In the genomic region with DNA sequence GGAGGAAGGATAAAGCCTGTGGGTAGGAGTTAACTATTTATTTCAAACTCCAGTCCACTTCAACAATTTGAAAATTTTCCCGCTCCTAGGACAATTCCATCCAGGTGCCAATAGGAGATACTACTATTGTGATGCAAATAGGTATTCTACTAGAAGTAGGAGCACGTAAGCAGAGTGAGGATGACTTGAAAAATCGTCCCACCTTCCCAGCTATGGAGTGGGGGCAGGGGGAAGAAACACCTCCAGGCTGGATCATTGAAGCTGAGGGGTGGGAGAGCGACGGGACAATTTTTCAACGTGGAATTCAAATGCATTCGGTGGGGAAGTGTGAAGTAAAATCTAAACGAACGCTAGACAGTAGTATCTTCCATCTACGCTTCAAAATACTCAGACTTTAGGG, we compare ENCODE assay signal across 8 cellular contexts. TPM values are rescaled to one million over a fixed set of nuclear protein-coding genes. Genes with fewer than 3 reads are reported as not detected.
A peak's percentile ranks its signal among the peaks of the same experiment; 100 is the strongest.
DNase-seq lines count a peak whose midpoint lies in the region; ATAC-seq and TF ChIP-seq lines count a peak whose summit lies in the region.
"Had no signal": no experiment of that assay in that cellular context is flagged by ENCODE, and none has a peak within 500 bp of the region (broad histone marks: within the 10 kb centered on the region; RNA-seq: fewer than 3 reads in every experiment).

No MANE protein-coding gene starts in this region.

- no peak for DNase-seq in HAP-1 (ENCODE audit: low spot score in 2 of 2)
- peak; percentile 28 for DNase-seq in iPS-NIHi7 (ENCODE audit: extremely low spot score)
- DNase-seq in NCI-H748 (lab: John Stamatoyannopoulos, UW; ENCODE audit: unreplicated experiment), result no peak
- no peak for DNase-seq in omental fat pad (ENCODE audit: low spot score)
- DNase-seq: activated CD4-positive, alpha-beta T cell treated with anti-CD3 and anti-CD28 coated beads, Interleukin-2, amount 50 U/mL, for 4 hours had no signal

- no peak overlapping the region for H3K27ac Mint-ChIP-seq in activated naive CD8-positive, alpha-beta T cell
- peak overlapping the region; percentile 70 for H3K27ac Mint-ChIP-seq in stimulated activated memory B cell treated with anti-CD40 and anti-IgM and Interleukin-4, amounts not matched to agents 10 μg/mL and 1 μg/mL and 100 μg/mL, for 72 hours

- H3K4me1 ChIP-seq in HAP-1, result peaks cover 4% of the 10 kb centered on the region

- in situ Hi-C loops in HAP-1 (cut with MboI; ENCODE audit: low sequenced_read_pairs), result no loop called here

- no peaks in the 10 kb centered on the region for H3K9me3 ChIP-seq in HAP-1

- H3K27me3 ChIP-seq in HAP-1 (ENCODE audit: low read depth), result no peaks in the 10 kb centered on the region

- peaks cover 23% of the 10 kb centered on the region for H3K27me3 Mint-ChIP-seq in activated naive CD8-positive, alpha-beta T cell
- H3K27me3 Mint-ChIP-seq in stimulated activated memory B cell treated with anti-CD40 and anti-IgM and Interleukin-4, amounts not matched to agents 10 μg/mL and 1 μg/mL and 100 μg/mL, for 72 hours, result no peaks in the 10 kb centered on the region

- no peaks in the 10 kb centered on the region for H3K36me3 Mint-ChIP-seq in activated naive CD8-positive, alpha-beta T cell
- H3K36me3 Mint-ChIP-seq in stimulated activated memory B cell treated with anti-CD40 and anti-IgM and Interleukin-4, amounts not matched to agents 10 μg/mL and 1 μg/mL and 100 μg/mL, for 72 hours, result no peaks in the 10 kb centered on the region

- H3K4me3 Mint-ChIP-seq in activated naive CD8-positive, alpha-beta T cell, result peak overlapping the region; percentile 80
- peak overlapping the region; percentile 91 for H3K4me3 Mint-ChIP-seq in stimulated activated memory B cell treated with anti-CD40 and anti-IgM and Interleukin-4, amounts not matched to agents 10 μg/mL and 1 μg/mL and 100 μg/mL, for 72 hours

- H3K4me1 Mint-ChIP-seq in activated naive CD8-positive, alpha-beta T cell (ENCODE audit: low read depth), result peaks cover 13% of the 10 kb centered on the region
- peaks cover 62% of the 10 kb centered on the region for H3K4me1 Mint-ChIP-seq in stimulated activated memory B cell treated with anti-CD40 and anti-IgM and Interleukin-4, amounts not matched to agents 10 μg/mL and 1 μg/mL and 100 μg/mL, for 72 hours

- H3K9me3 Mint-ChIP-seq in activated naive CD8-positive, alpha-beta T cell (ENCODE audit: low read depth), result no peaks in the 10 kb centered on the region
- no peaks in the 10 kb centered on the region for H3K9me3 Mint-ChIP-seq in stimulated activated memory B cell treated with anti-CD40 and anti-IgM and Interleukin-4, amounts not matched to agents 10 μg/mL and 1 μg/mL and 100 μg/mL, for 72 hours

- H3K36me3 ChIP-seq in HAP-1 (replicated peaks), result no peaks in the 10 kb centered on the region

- TF ChIP-seq CTCF in omental fat pad (IDR thresholded peaks at IDR 0.05), result no peak

- H3K4me3 ChIP-seq in HAP-1, result peak overlapping the region; percentile 65

- ATAC-seq in stimulated activated memory B cell treated with anti-CD40 and anti-IgM and Interleukin-4, amounts not matched to agents 10 μg/mL and 1 μg/mL and 100 μg/mL, for 72 hours, result no peak
- ATAC-seq in GM18511 (IDR thresholded peaks at IDR 0.05; ENCODE audit: unreplicated experiment) (no peak), omental fat pad (ENCODE audit: low FRiP score) (no peak)

RNA-seq across cellular contexts. Expression of gene ARHGAP42, which starts 0.6 kb away (rescaled TPM):
- 10 to 100 TPM in 3 of 4 donors, 1 to 10 TPM in 1; 9.6 to 47.4 (median 15.7) TPM for total RNA-seq in omental fat pad
